16 cellular contexts compared by ENCODE assay signal in genomic region chr10:22607261-22607660, GRCh38.
DNase-seq lines count a peak whose midpoint lies in the region; ATAC-seq lines count a peak whose summit lies in the region.
"Had no signal": no experiment of that assay in that cellular context is flagged by ENCODE, and none has a peak within 500 bp of the region (broad histone marks: within the 10 kb centered on the region; RNA-seq: fewer than 3 reads in every experiment).

No MANE protein-coding gene starts in this region.

- H2BK12ac ChIP-seq in trophoblast cell (ENCODE audit: low read length) = no peak overlapping the region

- no peak for DNase-seq in activated T-cell treated with anti-CD3 and anti-CD28 coated beads, Interleukin-2, amount 50 U/mL, for 24 hours
- DNase-seq in activated T-cell treated with anti-CD3 and anti-CD28 coated beads, Interleukin-2, amount 50 U/mL, for 1 hour = no peak
- DNase-seq in MV-4-11 (lab: John Stamatoyannopoulos, UW) (peak; percentile 15), trophoblast cell (peak; percentile 21 to 76), DMS53 (lab: John Stamatoyannopoulos, UW) (no peak), DMS 273 (lab: John Stamatoyannopoulos, UW; ENCODE audit: unreplicated experiment) (no peak)
- no peak for DNase-seq in activated naive CD8-positive, alpha-beta T cell treated with anti-CD3 and anti-CD28 coated beads, Interleukin-2, amount 10 ng/mL, durations not matched to agents 7 days and 5 days
- DNase-seq in NK-92 treated with Interleukin-12 subunit alpha and Interleukin-12 subunit beta, amount 100 ng/mL, for 24 hours (lab: John Stamatoyannopoulos, UW) = no peak
- DNase-seq: ACHN; effector CD8-positive, alpha-beta T cell; NCI-H1092; NCI-H2171 treated with DMSO at 0.1 percent for 48 hours; nucleus accumbens had no signal

- no peak overlapping the region for H4K12ac ChIP-seq in trophoblast cell (ENCODE audit: low read depth, low read length)

- H3K27ac ChIP-seq in trophoblast cell (ENCODE audit: low read depth, low read length) = peak overlapping the region; percentile 57
- H3K27ac ChIP-seq: SK-N-MC had no signal

- H3K27me3 ChIP-seq in trophoblast cell (ENCODE audit: insufficient read depth, low read length) = no peaks in the 10 kb centered on the region

- H4K8ac ChIP-seq in trophoblast cell (ENCODE audit: low read depth, low read length) = no peak overlapping the region

- peaks cover 76% of the 10 kb centered on the region for H3K36me3 Mint-ChIP-seq in activated T-cell treated with anti-CD3 and anti-CD28 coated beads, Interleukin-2, amount 50 U/mL, for 24 hours (ENCODE audit: low read depth)
- H3K36me3 Mint-ChIP-seq in activated naive CD8-positive, alpha-beta T cell treated with anti-CD3 and anti-CD28 coated beads, Interleukin-2, amount 10 ng/mL, durations not matched to agents 7 days and 5 days = peaks cover 47% of the 10 kb centered on the region

- no peak overlapping the region for H2BK120ac ChIP-seq in trophoblast cell (ENCODE audit: insufficient read depth, low read length, poor library complexity)

- H3K23ac ChIP-seq in trophoblast cell (ENCODE audit: low read length) = no peak overlapping the region

- H3K4me3 ChIP-seq in trophoblast cell (ENCODE audit: low read depth, low read length) = no peak overlapping the region
- H3K4me3 ChIP-seq: SK-N-MC had no signal

- H3K4me3 Mint-ChIP-seq in activated T-cell treated with anti-CD3 and anti-CD28 coated beads, Interleukin-2, amount 50 U/mL, for 24 hours = no peak overlapping the region
- peak overlapping the region; percentile 53 for H3K4me3 Mint-ChIP-seq in activated naive CD8-positive, alpha-beta T cell treated with anti-CD3 and anti-CD28 coated beads, Interleukin-2, amount 10 ng/mL, durations not matched to agents 7 days and 5 days
- H3K4me3 Mint-ChIP-seq: brain had no signal

- H2BK5ac ChIP-seq in trophoblast cell (ENCODE audit: low read depth, low read length, poor library complexity) = no peak overlapping the region

- no peaks in the 10 kb centered on the region for H3K79me2 ChIP-seq in trophoblast cell (ENCODE audit: control insufficient read depth, insufficient read depth, low read length, poor library complexity)

- H3K27ac Mint-ChIP-seq in activated T-cell treated with anti-CD3 and anti-CD28 coated beads, Interleukin-2, amount 50 U/mL, for 24 hours = peak overlapping the region; percentile 82
- H3K27ac Mint-ChIP-seq in activated naive CD8-positive, alpha-beta T cell treated with anti-CD3 and anti-CD28 coated beads, Interleukin-2, amount 10 ng/mL, durations not matched to agents 7 days and 5 days = peak overlapping the region; percentile 72
- H3K27ac Mint-ChIP-seq: brain had no signal

- no peak overlapping the region for H3K4ac ChIP-seq in trophoblast cell (ENCODE audit: low read depth, low read length)

- H3K4me2 ChIP-seq in trophoblast cell (ENCODE audit: low read length) = no peak overlapping the region

- no CpG with 5 or more reads among the region's 3 CpGs for WGBS in trophoblast cell (ENCODE audit: extremely low coverage, insufficient coverage, insufficient read length)

- H3K4me1 ChIP-seq in trophoblast cell (ENCODE audit: control insufficient read depth in 1 of 2, insufficient read depth in 2 of 2, low read length in 2 of 2) = peaks cover 11 to 16% of the 10 kb centered on the region in 2 experiments

- peaks cover 1% of the 10 kb centered on the region for H3K9me3 ChIP-seq in trophoblast cell (ENCODE audit: insufficient read depth, low read depth, low read length)

- no peak overlapping the region for H3K9ac ChIP-seq in trophoblast cell (ENCODE audit: low read length)

- no peaks in the 10 kb centered on the region for H3K27me3 Mint-ChIP-seq in activated T-cell treated with anti-CD3 and anti-CD28 coated beads, Interleukin-2, amount 50 U/mL, for 24 hours
- H3K27me3 Mint-ChIP-seq in activated naive CD8-positive, alpha-beta T cell treated with anti-CD3 and anti-CD28 coated beads, Interleukin-2, amount 10 ng/mL, durations not matched to agents 7 days and 5 days = no peaks in the 10 kb centered on the region
- H3K27me3 Mint-ChIP-seq: brain had no signal

- no peak overlapping the region for H4K91ac ChIP-seq in trophoblast cell (ENCODE audit: low read depth, low read length)

- H3K4me1 Mint-ChIP-seq in activated T-cell treated with anti-CD3 and anti-CD28 coated beads, Interleukin-2, amount 50 U/mL, for 24 hours (ENCODE audit: low read depth) = peaks cover 87% of the 10 kb centered on the region
- H3K4me1 Mint-ChIP-seq in activated naive CD8-positive, alpha-beta T cell treated with anti-CD3 and anti-CD28 coated beads, Interleukin-2, amount 10 ng/mL, durations not matched to agents 7 days and 5 days = peaks cover 66% of the 10 kb centered on the region

- H3K79me1 ChIP-seq in trophoblast cell (ENCODE audit: low read length) = no peaks in the 10 kb centered on the region

- ATAC-seq in activated naive CD8-positive, alpha-beta T cell treated with anti-CD3 and anti-CD28 coated beads, Interleukin-2, amount 10 ng/mL, durations not matched to agents 7 days and 5 days (ENCODE audit: low read depth) = no peak
- ATAC-seq: activated CD4-positive, CD25-positive, alpha-beta regulatory T cell treated with anti-CD3 and anti-CD28 coated beads, Interleukin-2, amount 50 U/mL, for 24 hours had no signal

- POLR2A ChIA-PET in activated naive CD8-positive, alpha-beta T cell treated with anti-CD3 and anti-CD28 coated beads, Interleukin-2, amount 10 ng/mL, durations not matched to agents 7 days and 5 days (lab: Charles Lee) = no interaction called here

- no peak overlapping the region for H2AFZ ChIP-seq in trophoblast cell (ENCODE audit: insufficient read depth, low read length, poor library complexity)

- H3K18ac ChIP-seq in trophoblast cell (ENCODE audit: low read length) = no peak overlapping the region

- H3K36me3 ChIP-seq in trophoblast cell (ENCODE audit: control insufficient read depth in 1 of 2, insufficient read depth in 2 of 2, low read length in 2 of 2) = peaks cover 6 to 7% of the 10 kb centered on the region in 2 experiments

- H3K14ac ChIP-seq in trophoblast cell (ENCODE audit: low read length) = no peak overlapping the region

- H2AK5ac ChIP-seq in trophoblast cell (ENCODE audit: low read length) = no peak overlapping the region

- H3K9me3 Mint-ChIP-seq in activated T-cell treated with anti-CD3 and anti-CD28 coated beads, Interleukin-2, amount 50 U/mL, for 24 hours = no peaks in the 10 kb centered on the region
- H3K9me3 Mint-ChIP-seq in activated naive CD8-positive, alpha-beta T cell treated with anti-CD3 and anti-CD28 coated beads, Interleukin-2, amount 10 ng/mL, durations not matched to agents 7 days and 5 days = peaks cover 2% of the 10 kb centered on the region

Comparison
In these comparisons a context has a peak if more than half of its experiments do, and no peak if none do; other contexts are left out.
1. DNase-seq: peak in MV-4-11 (single experiment) and trophoblast cell (2 of 2); none in activated T-cell treated with anti-CD3 and anti-CD28 coated beads, Interleukin-2, amount 50 U/mL, for 24 hours (single experiment), activated T-cell treated with anti-CD3 and anti-CD28 coated beads, Interleukin-2, amount 50 U/mL, for 1 hour (single experiment), activated naive CD8-positive, alpha-beta T cell treated with anti-CD3 and anti-CD28 coated beads, Interleukin-2, amount 10 ng/mL, durations not matched to agents 7 days and 5 days (single experiment), DMS53 (single experiment), DMS 273 (single experiment) and NK-92 treated with Interleukin-12 subunit alpha and Interleukin-12 subunit beta, amount 100 ng/mL, for 24 hours (single experiment).